17 cellular contexts compared by ENCODE assay signal in the genomic region with DNA sequence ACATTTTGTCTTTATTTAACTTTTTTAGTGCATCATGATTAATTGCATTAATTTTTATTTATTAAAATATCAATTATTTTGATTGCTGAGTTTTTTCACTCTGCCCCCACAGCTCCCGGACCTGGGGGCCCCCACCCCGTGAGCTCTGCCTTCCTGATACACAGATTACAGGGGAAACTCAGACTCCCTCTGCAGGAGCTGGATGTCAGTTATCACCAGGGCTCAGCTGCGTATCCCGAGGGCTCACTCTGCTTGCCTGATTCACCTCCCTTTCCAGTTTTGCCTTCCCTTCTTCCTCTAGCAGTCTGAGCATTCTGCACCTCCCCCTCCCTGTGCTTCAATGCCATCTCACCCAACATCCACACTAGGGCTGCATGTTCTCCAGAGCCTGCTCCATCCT.
DNase-seq lines count a peak whose midpoint lies in the region; FAIRE-seq and TF ChIP-seq lines count a peak whose summit lies in the region.
"Had no signal": no experiment of that assay in that cellular context is flagged by ENCODE, and none has a peak within 500 bp of the region (broad histone marks: within the 10 kb centered on the region; RNA-seq: fewer than 3 reads in every experiment).

No MANE protein-coding gene starts in this region.

- H3K79me2 ChIP-seq in neural cell (replicated peaks; ENCODE audit: insufficient read depth, low read length) = no peaks in the 10 kb centered on the region

- DNase-seq in Ammon's horn (ENCODE audit: low spot score) (peak; percentile 28), NCI-H69 (lab: John Stamatoyannopoulos, UW) (peak; percentile 75), chondrocyte (ENCODE audit: low spot score) (no peak), hypothalamus (lab: John Stamatoyannopoulos, UW) (no peak), HTR-8/SVneo (ENCODE audit: insufficient read length, low spot score) (no peak)
- no peak for DNase-seq in stimulated activated CD4-positive, alpha-beta T cell treated with anti-CD3 and anti-CD28 coated beads, Interleukin-2, amount 100 ng/mL, for 48 hours
- DNase-seq: DMS153, H9, MV-4-11, NCI-H1417 treated with DMSO at 0.1 percent for 48 hours, NCI-H1930, NCI-H774, SJCRH30 had no signal

- TF ChIP-seq CTCF in chondrocyte (IDR thresholded peaks at IDR 0.05) (peak; percentile 29), neural cell (IDR thresholded peaks at IDR 0.05; ENCODE audit: poor library complexity, severe bottlenecking) (peak; percentile 19)

- no peaks in the 10 kb centered on the region for H3K36me3 ChIP-seq in neural cell (ENCODE audit: insufficient read depth, low read length)
- H3K36me3 ChIP-seq: SJCRH30 had no signal

- H4K20me1 ChIP-seq in neural cell (ENCODE audit: insufficient read depth) = no peaks in the 10 kb centered on the region

- no peak overlapping the region for H3K4me3 Mint-ChIP-seq in chondrocyte (ENCODE audit: unreplicated experiment)
- H3K4me3 Mint-ChIP-seq: H9 had no signal

- H3K9me3 Mint-ChIP-seq in chondrocyte (ENCODE audit: low read depth) = no peaks in the 10 kb centered on the region
- H3K9me3 Mint-ChIP-seq: H9 had no signal

- no peaks in the 10 kb centered on the region for H3K9me3 ChIP-seq in neural cell (ENCODE audit: low read length)
- H3K9me3 ChIP-seq: SJCRH30 had no signal

- no peaks in the 10 kb centered on the region for H3K27me3 Mint-ChIP-seq in chondrocyte (ENCODE audit: low read depth)

- H2AFZ ChIP-seq in neural cell (ENCODE audit: low read depth, low read length) = no peak overlapping the region

- TF ChIP-seq RAD21 in neural cell (conservative IDR thresholded peaks at IDR 0.05) = no peak

- H3F3A ChIP-seq in neural cell (ENCODE audit: insufficient read depth, low read length, poor library complexity, severe bottlenecking) = no peaks in the 10 kb centered on the region

- FAIRE-seq in HTR-8/SVneo (lab: Jason Lieb, UNC) = no peak
- FAIRE-seq: A204.1 had no signal

- H3K27ac Mint-ChIP-seq in chondrocyte (ENCODE audit: unreplicated experiment) = no peak overlapping the region

- H3K27ac ChIP-seq in neural cell (ENCODE audit: low read length) = no peak overlapping the region
- H3K27ac ChIP-seq: C4-2B, RWPE1, SJCRH30 had no signal

- H3K9ac ChIP-seq in neural cell (ENCODE audit: low read length) = no peak overlapping the region

- H3K9me2 ChIP-seq in neural cell (ENCODE audit: insufficient read depth, low read length) = no peaks in the 10 kb centered on the region

- H3K36me3 Mint-ChIP-seq in chondrocyte (ENCODE audit: low read depth) = peaks cover 4% of the 10 kb centered on the region

- no peak overlapping the region for H3K4me3 ChIP-seq in neural cell (ENCODE audit: low read length)
- H3K4me3 ChIP-seq: SJCRH30 had no signal

- peaks cover 12% of the 10 kb centered on the region for H3K4me1 Mint-ChIP-seq in chondrocyte (ENCODE audit: low read depth)

- H3K4me2 ChIP-seq in neural cell (ENCODE audit: low read length) = no peak overlapping the region

- H3K27me3 ChIP-seq in neural cell (ENCODE audit: insufficient read depth, low read depth, low read length) = no peaks in the 10 kb centered on the region
- H3K27me3 ChIP-seq: SJCRH30 had no signal

- no peak for TF ChIP-seq EP300 in neural cell (conservative IDR thresholded peaks at IDR 0.05; ENCODE audit: poor library complexity, severe bottlenecking)

TF ChIP-seq in neural cell, 6 proteins besides CTCF, POLR2A, EP300 and RAD21:
- no peak for TF ChIP-seq TAF1 (IDR thresholded peaks at IDR 0.05; ENCODE audit: low read depth)
- no peak for TF ChIP-seq POLR2AphosphoS5 (IDR thresholded peaks at IDR 0.05)
- TF ChIP-seq, protein P1, sequence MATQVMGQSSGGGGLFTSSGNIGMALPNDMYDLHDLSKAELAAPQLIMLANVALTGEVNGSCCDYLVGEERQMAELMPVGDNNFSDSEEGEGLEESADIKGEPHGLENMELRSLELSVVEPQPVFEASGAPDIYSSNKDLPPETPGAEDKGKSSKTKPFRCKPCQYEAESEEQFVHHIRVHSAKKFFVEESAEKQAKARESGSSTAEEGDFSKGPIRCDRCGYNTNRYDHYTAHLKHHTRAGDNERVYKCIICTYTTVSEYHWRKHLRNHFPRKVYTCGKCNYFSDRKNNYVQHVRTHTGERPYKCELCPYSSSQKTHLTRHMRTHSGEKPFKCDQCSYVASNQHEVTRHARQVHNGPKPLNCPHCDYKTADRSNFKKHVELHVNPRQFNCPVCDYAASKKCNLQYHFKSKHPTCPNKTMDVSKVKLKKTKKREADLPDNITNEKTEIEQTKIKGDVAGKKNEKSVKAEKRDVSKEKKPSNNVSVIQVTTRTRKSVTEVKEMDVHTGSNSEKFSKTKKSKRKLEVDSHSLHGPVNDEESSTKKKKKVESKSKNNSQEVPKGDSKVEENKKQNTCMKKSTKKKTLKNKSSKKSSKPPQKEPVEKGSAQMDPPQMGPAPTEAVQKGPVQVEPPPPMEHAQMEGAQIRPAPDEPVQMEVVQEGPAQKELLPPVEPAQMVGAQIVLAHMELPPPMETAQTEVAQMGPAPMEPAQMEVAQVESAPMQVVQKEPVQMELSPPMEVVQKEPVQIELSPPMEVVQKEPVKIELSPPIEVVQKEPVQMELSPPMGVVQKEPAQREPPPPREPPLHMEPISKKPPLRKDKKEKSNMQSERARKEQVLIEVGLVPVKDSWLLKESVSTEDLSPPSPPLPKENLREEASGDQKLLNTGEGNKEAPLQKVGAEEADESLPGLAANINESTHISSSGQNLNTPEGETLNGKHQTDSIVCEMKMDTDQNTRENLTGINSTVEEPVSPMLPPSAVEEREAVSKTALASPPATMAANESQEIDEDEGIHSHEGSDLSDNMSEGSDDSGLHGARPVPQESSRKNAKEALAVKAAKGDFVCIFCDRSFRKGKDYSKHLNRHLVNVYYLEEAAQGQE (IDR thresholded peaks at IDR 0.05; ENCODE audit: borderline replicate concordance) = no peak
- no peak for TF ChIP-seq EZH2 (IDR thresholded peaks at IDR 0.05; ENCODE audit: borderline replicate concordance, insufficient read depth, low read length, poor library complexity, severe bottlenecking)
- TF ChIP-seq SMC3 (conservative IDR thresholded peaks at IDR 0.05; ENCODE audit: poor library complexity) = no peak
- no peak for TF ChIP-seq MXI1 (conservative IDR thresholded peaks at IDR 0.05; ENCODE audit: poor library complexity, severe bottlenecking)

Comparison
In these comparisons a context has a peak if more than half of its experiments do, and no peak if none do; other contexts are left out.
1. DNase-seq: peak in Ammon's horn (single experiment) and NCI-H69 (single experiment); none in chondrocyte (single experiment), hypothalamus (0 of 51), HTR-8/SVneo (single experiment) and stimulated activated CD4-positive, alpha-beta T cell treated with anti-CD3 and anti-CD28 coated beads, Interleukin-2, amount 100 ng/mL, for 48 hours (0 of 2).